In the genomic region with DNA sequence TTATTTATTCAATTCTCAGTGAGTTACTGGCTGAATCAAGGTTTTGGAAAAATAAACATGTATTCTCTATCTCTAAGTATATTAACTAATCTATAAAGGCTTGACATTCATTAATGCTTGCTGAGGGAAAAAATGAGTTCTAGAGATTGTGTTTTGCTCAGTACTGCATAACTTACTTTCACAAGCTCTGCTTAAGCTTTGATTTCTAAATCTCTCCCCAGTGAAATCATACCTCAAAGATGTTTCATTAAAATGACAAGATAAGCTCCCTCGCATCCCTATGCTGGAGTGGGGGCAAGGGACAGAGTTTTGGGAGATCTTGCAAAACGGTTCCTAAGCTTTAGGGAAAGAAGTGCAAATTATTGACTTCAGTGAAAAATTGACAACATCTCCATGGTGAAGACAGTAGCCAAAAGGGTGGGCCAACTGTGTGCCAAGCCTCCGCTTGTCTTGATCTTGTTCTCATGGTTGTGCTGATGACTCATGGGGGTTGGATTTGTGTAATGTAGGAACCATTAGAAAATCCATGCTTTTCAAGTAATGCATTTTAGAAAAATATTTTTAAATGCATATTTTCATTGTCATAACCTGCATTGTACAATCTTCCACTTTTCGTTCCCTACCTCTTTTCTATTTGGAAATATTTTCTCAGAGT, we compare ENCODE assay signal across 21 cellular contexts.
"Had no signal": no experiment of that assay in that cellular context is flagged by ENCODE, and none has a peak within 500 bp of the region (broad histone marks: within the 10 kb centered on the region; RNA-seq: fewer than 3 reads in every experiment).

No MANE protein-coding gene starts in this region.

- ATAC-seq: activated CD4-positive, alpha-beta T cell treated with anti-CD3 and anti-CD28 coated beads for 36 hours; activated T-cell treated with anti-CD3 and anti-CD28 coated beads, Interleukin-2, amount 50 U/mL, for 4 hours; gastroesophageal sphincter; left lung; naive thymus-derived CD4-positive, alpha-beta T cell; sciatic nerve; stimulated activated naive CD8-positive, alpha-beta T cell treated with anti-CD3 and anti-CD28 coated beads, Interleukin-15, Interleukin-2, amounts not matched to agents 100 U/mL and 50 U/mL, for 24 hours had no signal

- H3K27ac ChIP-seq: adrenal gland, cardiac muscle cell, gastroesophageal sphincter, left lung, upper lobe of left lung had no signal

- DNase-seq: activated B cell treated with CpG ODN at 0.5 μM for 24 hours; activated CD4-positive, alpha-beta T cell treated with anti-CD3 and anti-CD28 coated beads for 36 hours; activated CD4-positive, alpha-beta T cell treated with anti-CD3 and anti-CD28 coated beads, Interleukin-2, amount 50 U/mL, for 4 hours; activated CD8-positive, alpha-beta memory T cell treated with anti-CD3 and anti-CD28 coated beads, Interleukin-2, amount 50 U/mL, for 48 hours; activated naive CD4-positive, alpha-beta T cell; activated T-cell treated with anti-CD3 and anti-CD28 coated beads, Interleukin-2, amount 50 U/mL, for 4 hours; effector CD8-positive, alpha-beta T cell; kidney glomerular epithelial cell; left lung; naive thymus-derived CD4-positive, alpha-beta T cell; occipital lobe; posterior cingulate gyrus; stimulated activated CD4-positive, alpha-beta T cell treated with anti-CD3 and anti-CD28 coated beads, Interleukin-4, amount 100 ng/mL, for 24 hours; stimulated activated naive CD8-positive, alpha-beta T cell treated with anti-CD3 and anti-CD28 coated beads, Interleukin-15, Interleukin-2, amounts not matched to agents 100 U/mL and 50 U/mL, for 24 hours; T1000; upper lobe of left lung had no signal

- H3K9me3 ChIP-seq: adrenal gland, left lung had no signal

- H3K27me3 ChIP-seq: adrenal gland, cardiac muscle cell, gastroesophageal sphincter, left lung, upper lobe of left lung had no signal

- H3K36me3 ChIP-seq: adrenal gland, cardiac muscle cell, gastroesophageal sphincter, left lung, upper lobe of left lung had no signal

- H3K4me1 ChIP-seq: adrenal gland, gastroesophageal sphincter, left lung, upper lobe of left lung had no signal

- H3K4me3 ChIP-seq: adrenal gland, cardiac muscle cell, gastroesophageal sphincter, left lung, lung, upper lobe of left lung had no signal
